ENCODE assay signal across 9 cellular contexts in the genomic region with DNA sequence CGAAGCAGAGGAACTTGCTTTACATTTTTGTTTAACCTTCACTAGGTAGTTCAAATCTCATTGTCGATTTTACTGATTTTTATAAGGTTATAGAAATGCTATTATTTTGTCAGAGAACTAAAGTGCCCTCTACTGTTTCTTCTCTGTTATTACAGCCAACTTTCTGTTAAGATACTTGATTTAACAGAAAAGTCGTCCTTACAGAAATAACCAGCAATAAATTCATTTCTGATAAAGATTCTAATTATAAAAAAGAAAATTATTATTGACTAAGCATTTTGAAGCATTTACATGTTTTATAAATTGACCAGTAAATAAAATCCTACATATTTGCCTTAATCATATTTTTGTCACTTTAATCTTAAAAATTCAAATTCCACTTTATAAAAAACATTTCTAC.
DNase-seq lines count a peak whose midpoint lies in the region; ATAC-seq and TF ChIP-seq lines count a peak whose summit lies in the region.
"Had no signal": no experiment of that assay in that cellular context is flagged by ENCODE, and none has a peak within 500 bp of the region (broad histone marks: within the 10 kb centered on the region; RNA-seq: fewer than 3 reads in every experiment).

No MANE protein-coding gene starts in this region.

- H3K18ac ChIP-seq in neuronal stem cell (ENCODE audit: low read length): no peak overlapping the region

- H3K4me3 Mint-ChIP-seq in activated CD8-positive, alpha-beta memory T cell treated with anti-CD3 and anti-CD28 coated beads, Interleukin-2, amount 10 ng/mL, durations not matched to agents 7 days and 5 days: no peak overlapping the region
- H3K4me3 Mint-ChIP-seq: activated naive CD8-positive, alpha-beta T cell treated with anti-CD3 and anti-CD28 coated beads, Interleukin-2, amount 10 ng/mL, durations not matched to agents 7 days and 5 days had no signal

- no peaks in the 10 kb centered on the region for H3K36me3 ChIP-seq in left ventricle myocardium inferior
- peaks cover 0 to 9% of the 10 kb centered on the region in 2 donors for H3K36me3 ChIP-seq in neuronal stem cell (replicated peaks in 1 of 2; ENCODE audit: control insufficient read depth in 2 of 2, insufficient read depth in 2 of 2, low read length in 2 of 2)

- no peak overlapping the region for H2AFZ ChIP-seq in neuronal stem cell (ENCODE audit: low read length)

- peak; percentile 84 for TF ChIP-seq CTCF in left ventricle myocardium inferior (IDR thresholded peaks at IDR 0.05; ENCODE audit: borderline replicate concordance)

- H3K27me3 ChIP-seq in left ventricle myocardium inferior (ENCODE audit: low read depth) (no peaks in the 10 kb centered on the region), neuronal stem cell (ENCODE audit: control insufficient read depth in 3 of 3, insufficient read depth in 3 of 3, low read depth in 1 of 3, low read length in 3 of 3) (no peaks in the 10 kb centered on the region)

- no peak overlapping the region for H2BK15ac ChIP-seq in neuronal stem cell (ENCODE audit: low read length)

- no peak overlapping the region for H3K9ac ChIP-seq in neuronal stem cell (ENCODE audit: low read depth, low read length, poor library complexity)

- CTCF ChIA-PET in activated CD8-positive, alpha-beta memory T cell treated with anti-CD3 and anti-CD28 coated beads, Interleukin-2, amount 10 ng/mL, durations not matched to agents 7 days and 5 days (lab: Charles Lee): interaction anchor here (1.2 kb wide), 1 partner anchor 159 kb away, joined by 3 read pairs; no protein-coding TSS in a partner anchor

- H3K4me2 ChIP-seq in neuronal stem cell (ENCODE audit: insufficient read depth, low read length, poor library complexity, severe bottlenecking): no peak overlapping the region

- H3K9me3 ChIP-seq in left ventricle myocardium inferior (replicated peaks) (no peaks in the 10 kb centered on the region), neuronal stem cell (replicated peaks in 1 of 2; ENCODE audit: control insufficient read depth in 2 of 2, insufficient read depth in 1 of 2, low read depth in 1 of 2, low read length in 2 of 2) (peaks cover 0 to 5% of the 10 kb centered on the region in 2 donors)

- H3K79me1 ChIP-seq in neuronal stem cell (ENCODE audit: low read depth, low read length): no peaks in the 10 kb centered on the region

- H2BK12ac ChIP-seq in neuronal stem cell (ENCODE audit: low read length): no peak overlapping the region

- H3K4ac ChIP-seq in neuronal stem cell (ENCODE audit: low read length): no peak overlapping the region

- DNase-seq in left ventricle myocardium inferior: no peak
- DNase-seq in left ventricle myocardium superior: no peak
- DNase-seq in NCI-H82 (lab: John Stamatoyannopoulos, UW): peak; percentile 45
- DNase-seq in dermis blood vessel endothelial cell: peak; percentile 64
- DNase-seq in neuronal stem cell (ENCODE audit: low spot score): peak; percentile 14
- DNase-seq in ecto neural progenitor cell (ENCODE audit: low spot score): no peak
- no peak for DNase-seq in activated CD8-positive, alpha-beta memory T cell treated with anti-CD3 and anti-CD28 coated beads, Interleukin-2, amount 10 ng/mL, durations not matched to agents 7 days and 5 days
- DNase-seq: activated naive CD8-positive, alpha-beta T cell treated with anti-CD3 and anti-CD28 coated beads, Interleukin-2, amount 10 ng/mL, durations not matched to agents 7 days and 5 days had no signal

- H3K27me3 Mint-ChIP-seq in activated CD8-positive, alpha-beta memory T cell treated with anti-CD3 and anti-CD28 coated beads, Interleukin-2, amount 10 ng/mL, durations not matched to agents 7 days and 5 days: peaks cover 7% of the 10 kb centered on the region

- no peak overlapping the region for H3K27ac Mint-ChIP-seq in activated CD8-positive, alpha-beta memory T cell treated with anti-CD3 and anti-CD28 coated beads, Interleukin-2, amount 10 ng/mL, durations not matched to agents 7 days and 5 days
- H3K27ac Mint-ChIP-seq: activated naive CD8-positive, alpha-beta T cell treated with anti-CD3 and anti-CD28 coated beads, Interleukin-2, amount 10 ng/mL, durations not matched to agents 7 days and 5 days had no signal

- H3K27ac ChIP-seq in left ventricle myocardium inferior (replicated peaks) (peak overlapping the region; percentile 74), neuronal stem cell (replicated peaks; ENCODE audit: low read length) (no peak overlapping the region)

- H3K14ac ChIP-seq in neuronal stem cell (ENCODE audit: low read length): no peak overlapping the region

- no peak overlapping the region for H2BK120ac ChIP-seq in neuronal stem cell (ENCODE audit: low read depth, low read length)

- H3K4me1 ChIP-seq in left ventricle myocardium inferior (peaks cover 26% of the 10 kb centered on the region), neuronal stem cell (ENCODE audit: control insufficient read depth in 2 of 2, insufficient read depth in 1 of 2, low read depth in 1 of 2, low read length in 2 of 2) (peaks cover 2 to 13% of the 10 kb centered on the region in 2 donors)

- H2BK5ac ChIP-seq in neuronal stem cell (ENCODE audit: low read length): no peak overlapping the region

- H3K4me3 ChIP-seq in left ventricle myocardium inferior (no peak overlapping the region), neuronal stem cell (ENCODE audit: low read length in 2 of 2) (no peak overlapping the region)

- H4K8ac ChIP-seq in neuronal stem cell (ENCODE audit: low read depth, low read length): no peak overlapping the region

- no peak overlapping the region for H3K23ac ChIP-seq in neuronal stem cell (ENCODE audit: low read depth, low read length, poor library complexity)

- no peaks in the 10 kb centered on the region for H3K9me3 Mint-ChIP-seq in activated CD8-positive, alpha-beta memory T cell treated with anti-CD3 and anti-CD28 coated beads, Interleukin-2, amount 10 ng/mL, durations not matched to agents 7 days and 5 days (ENCODE audit: low read depth)
- H3K9me3 Mint-ChIP-seq: activated naive CD8-positive, alpha-beta T cell treated with anti-CD3 and anti-CD28 coated beads, Interleukin-2, amount 10 ng/mL, durations not matched to agents 7 days and 5 days had no signal

- intact Hi-C loops in left ventricle myocardium inferior (cut with micrococcal nuclease) (loop anchor here (5.0 to 10.0 kb wide), 3 partner anchors 55 to 335 kb away; no protein-coding TSS in a partner anchor), left ventricle myocardium superior (cut with micrococcal nuclease) (loop anchor here (5.0 kb wide), 1 partner anchor 157 kb away; no protein-coding TSS in a partner anchor)

- WGBS in neuronal stem cell (ENCODE audit: extremely low coverage in 2 of 2, insufficient read length in 2 of 2, insufficient replicate concordance in 1 of 2), 2 donors: no CpG with 5 or more reads among the region's 3 CpGs

- H4K91ac ChIP-seq in neuronal stem cell (ENCODE audit: low read depth, low read length, poor library complexity): no peak overlapping the region

- H2AK5ac ChIP-seq in neuronal stem cell (ENCODE audit: low read depth, low read length): no peak overlapping the region

- H3K4me1 Mint-ChIP-seq in activated CD8-positive, alpha-beta memory T cell treated with anti-CD3 and anti-CD28 coated beads, Interleukin-2, amount 10 ng/mL, durations not matched to agents 7 days and 5 days: no peaks in the 10 kb centered on the region

- ATAC-seq in left ventricle myocardium superior (no peak), HG03460 (IDR thresholded peaks at IDR 0.05; ENCODE audit: unreplicated experiment) (no peak)
- ATAC-seq in activated CD8-positive, alpha-beta memory T cell treated with anti-CD3 and anti-CD28 coated beads, Interleukin-2, amount 10 ng/mL, durations not matched to agents 7 days and 5 days: no peak

- H3K36me3 Mint-ChIP-seq in activated CD8-positive, alpha-beta memory T cell treated with anti-CD3 and anti-CD28 coated beads, Interleukin-2, amount 10 ng/mL, durations not matched to agents 7 days and 5 days: no peaks in the 10 kb centered on the region
- H3K36me3 Mint-ChIP-seq: activated naive CD8-positive, alpha-beta T cell treated with anti-CD3 and anti-CD28 coated beads, Interleukin-2, amount 10 ng/mL, durations not matched to agents 7 days and 5 days had no signal

Comparison
In these comparisons a context has a peak if more than half of its experiments do, and no peak if none do; other contexts are left out.
1. DNase-seq: peak in NCI-H82 (single experiment), dermis blood vessel endothelial cell (single experiment) and neuronal stem cell (single experiment); none in left ventricle myocardium inferior (single experiment), left ventricle myocardium superior (single experiment), ecto neural progenitor cell (single experiment) and activated CD8-positive, alpha-beta memory T cell treated with anti-CD3 and anti-CD28 coated beads, Interleukin-2, amount 10 ng/mL, durations not matched to agents 7 days and 5 days (single experiment).